In genomic region chr20:33792598-33792989, GRCh38 we compare ENCODE assay signal across 7 cellular contexts. TPM values are rescaled to one million over a fixed set of nuclear protein-coding genes. Genes with fewer than 3 reads are reported as not detected.
A peak's percentile ranks its signal among the peaks of the same experiment; 100 is the strongest.
DNase-seq lines count a peak whose midpoint lies in the region; ATAC-seq, FAIRE-seq and TF ChIP-seq lines count a peak whose summit lies in the region.
"Not testable (repeated sequence)": the region's sequence is repeated elsewhere in the genome, so short reads cannot be mapped to it uniquely, and the experiment has no call there.

No MANE protein-coding gene starts in this region.

- POLR2A ChIA-PET in K562 (lab: Yijun Ruan, JAX), result interaction anchor here (0.6 kb wide), 1 partner anchor 44 kb away, joined by 4 read pairs; no protein-coding TSS in a partner anchor

- peaks cover under 1 to 22% (median 16%) of the 10 kb centered on the region in 10 experiments; a peak in 16 of 20 replicates for H3K4me1 ChIP-seq in BLaER1 treated with 17β-estradiol and CSF1 and Interleukin-3, amounts not matched to agents 10 nM and 100 nM
- peaks cover 5 to 19% of the 10 kb centered on the region in 2 experiments; a peak in 4 of 5 replicates for H3K4me1 ChIP-seq in K562 (replicated peaks in 1 of 2; ENCODE audit: control insufficient read depth in 2 of 2, insufficient read depth in 2 of 2, low read length in 2 of 2)
- H3K4me1 ChIP-seq in cardiac muscle cell (ENCODE audit: low read depth), result peaks cover 28% of the 10 kb centered on the region
- H3K4me1 ChIP-seq in mesodermal cell (ENCODE audit: control insufficient read depth, insufficient read depth, low read length, poor library complexity, severe bottlenecking), result peaks cover 32% of the 10 kb centered on the region
- peaks cover 31% of the 10 kb centered on the region for H3K4me1 ChIP-seq in rectal smooth muscle tissue (ENCODE audit: control insufficient read depth, insufficient read depth, low read length)
- peaks cover 51% of the 10 kb centered on the region for H3K4me1 ChIP-seq in stomach smooth muscle (ENCODE audit: control insufficient read depth, insufficient read depth, low read length)

- H3K4me3 Mint-ChIP-seq in T-helper 17 cell, result not testable (repeated sequence)

- peaks cover 10% of the 10 kb centered on the region for H3K4me1 Mint-ChIP-seq in T-helper 17 cell

- FAIRE-seq in K562 (lab: Jason Lieb, UNC), result not testable (repeated sequence)

- not testable (repeated sequence) for TF ChIP-seq CTCF in K562 (IDR thresholded peaks at IDR 0.05 in 2 of 3, conservative IDR thresholded peaks at IDR 0.05 in 1 of 3; ENCODE audit: insufficient read depth in 2 of 3, low read depth in 1 of 3, low read length in 3 of 3); cardiac muscle cell (IDR thresholded peaks at IDR 0.05; ENCODE audit: low read depth, low read length)

- H3K79me2 ChIP-seq in K562 (ENCODE audit: control insufficient read depth, insufficient read depth, low read length), result not testable (repeated sequence)

- not testable (repeated sequence) for H3K36me3 Mint-ChIP-seq in T-helper 17 cell (ENCODE audit: low read depth)

- H3K27ac Mint-ChIP-seq in T-helper 17 cell, result peak overlapping the region; percentile 24

- H2AFZ ChIP-seq in K562 (ENCODE audit: low read depth, low read length), result 0 out of 2 replicates have a peak overlapping the region, but pooled peaks have one; percentile 44

- CTCF ChIA-PET in K562 (lab: Yijun Ruan, JAX; ENCODE audit: low intra/inter-chr PET ratio), result not testable (repeated sequence)

- not testable (repeated sequence) for H4K20me1 ChIP-seq in BLaER1 treated with 17β-estradiol and CSF1 and Interleukin-3, amounts not matched to agents 10 nM and 100 nM; K562 (replicated peaks; ENCODE audit: control insufficient read depth, insufficient read depth, low read length)

- not testable (repeated sequence) for DNase-seq in T-helper 17 cell; K562 (ENCODE audit: extremely low read depth in 1 of 4, low spot score in 3 of 4); cardiac muscle cell (ENCODE audit: low read depth in 1 of 2, low spot score in 1 of 2)

- BruUV-seq in K562 (replicated peaks; lab: Mats Ljungman, UMichigan), result not testable (repeated sequence)

- peaks cover 0 to 14% (median 0%) of the 10 kb centered on the region in 11 experiments; a peak in 6 of 22 replicates for H3K36me3 ChIP-seq in BLaER1 treated with 17β-estradiol and CSF1 and Interleukin-3, amounts not matched to agents 10 nM and 100 nM
- not testable (repeated sequence) for H3K36me3 ChIP-seq in K562 (ENCODE audit: control insufficient read depth, insufficient read depth, low read length); cardiac muscle cell; mesodermal cell (ENCODE audit: control insufficient read depth, insufficient read depth, low read length); rectal smooth muscle tissue (ENCODE audit: control insufficient read depth, insufficient read depth, low read length); stomach smooth muscle (ENCODE audit: control insufficient read depth in 2 of 2, insufficient read depth in 2 of 2, low read length in 2 of 2)

- not testable (repeated sequence) for H3K9me3 ChIP-seq in BLaER1 treated with 17β-estradiol and CSF1 and Interleukin-3, amounts not matched to agents 10 nM and 100 nM (replicated peaks in 1 of 11); T-helper 17 cell (ENCODE audit: control insufficient read depth, low read length, poor library complexity, severe bottlenecking); K562 (replicated peaks; ENCODE audit: control insufficient read depth, insufficient read depth, low read depth, low read length); cardiac muscle cell (ENCODE audit: low read depth); mesodermal cell (ENCODE audit: control insufficient read depth, low read length); stomach smooth muscle (ENCODE audit: control insufficient read depth in 2 of 2, low read length in 2 of 2)

- TF ChIP-seq EP300 in K562 (IDR thresholded peaks at IDR 0.05; ENCODE audit: low read length), result not testable (repeated sequence)

- H3K9me1 ChIP-seq in K562 (ENCODE audit: control insufficient read depth, insufficient read depth, low read length), result not testable (repeated sequence)

- not testable (repeated sequence) for TF ChIP-seq RAD21 in K562 (CRISPR knock-in tag; conservative IDR thresholded peaks at IDR 0.05 in 1 of 2, IDR thresholded peaks at IDR 0.05 in 1 of 2)

- not testable (repeated sequence) for H3K4me3 ChIP-seq in BLaER1 treated with 17β-estradiol and CSF1 and Interleukin-3, amounts not matched to agents 10 nM and 100 nM; K562; cardiac muscle cell; mesodermal cell (ENCODE audit: extremely low read depth, insufficient read depth, low read length, poor library complexity, severe bottlenecking)
- H3K4me3 ChIP-seq in rectal smooth muscle tissue (ENCODE audit: low read length) (peak overlapping the region; percentile 21), stomach smooth muscle (ENCODE audit: low read length in 2 of 2) (peak overlapping the region in 1 of 2 donors; percentile 22)

- in situ Hi-C loops in K562 (cut with MboI), result not testable (repeated sequence)

- H3K27me3 Mint-ChIP-seq in T-helper 17 cell, result not testable (repeated sequence)

- WGBS in K562 (ENCODE audit: insufficient coverage, low coverage, missing lambda C conversion rate), result 20% methylated on average over 3 of the region's 3 CpGs
- 40 to 100% methylated on average over 1 of the region's 3 CpGs for WGBS in mesodermal cell (ENCODE audit: insufficient coverage in 2 of 2), 2 experiments

- H3K27ac ChIP-seq in BLaER1 treated with 17β-estradiol and CSF1 and Interleukin-3, amounts not matched to agents 10 nM and 100 nM, result 0 out of 22 replicates have a peak overlapping the region, but pooled peaks of 1 of the 11 experiments have one; percentile 28
- not testable (repeated sequence) for H3K27ac ChIP-seq in K562 (ENCODE audit: extremely low read depth, low read depth, low read length)
- H3K27ac ChIP-seq in cardiac muscle cell (peak overlapping the region; percentile 40), mesodermal cell (ENCODE audit: low read depth, low read length, severe bottlenecking) (peak overlapping the region; percentile 67), rectal smooth muscle tissue (ENCODE audit: low read depth, low read length) (peak overlapping the region; percentile 85), stomach smooth muscle (ENCODE audit: low read length) (peak overlapping the region; percentile 94)

- TF ChIP-seq POLR2A in K562 (conservative IDR thresholded peaks at IDR 0.05), result not testable (repeated sequence)

- not testable (repeated sequence) for ATAC-seq in T-helper 17 cell, K562

- peak overlapping the region in 8 of 11 experiments; percentile 23 to 60 (median 46); a peak in 12 of 22 replicates for H3K4me2 ChIP-seq in BLaER1 treated with 17β-estradiol and CSF1 and Interleukin-3, amounts not matched to agents 10 nM and 100 nM
- H3K4me2 ChIP-seq in K562 (ENCODE audit: insufficient read depth, low read length), result not testable (repeated sequence)

- 0 out of 22 replicates have a peak overlapping the region, but pooled peaks of 1 of the 11 experiments have one; percentile 6 for H3K9ac ChIP-seq in BLaER1 treated with 17β-estradiol and CSF1 and Interleukin-3, amounts not matched to agents 10 nM and 100 nM
- H3K9ac ChIP-seq in K562 (ENCODE audit: insufficient read depth in 1 of 2, low read depth in 2 of 2, low read length in 2 of 2); rectal smooth muscle tissue (ENCODE audit: low read length); stomach smooth muscle (ENCODE audit: low read length in 2 of 2): not testable (repeated sequence)

- not testable (repeated sequence) for H3K27me3 ChIP-seq in BLaER1 treated with 17β-estradiol and CSF1 and Interleukin-3, amounts not matched to agents 10 nM and 100 nM; K562 (ENCODE audit: control insufficient read depth in 2 of 2, insufficient read depth in 2 of 2, low read length in 2 of 2); cardiac muscle cell; rectal smooth muscle tissue (ENCODE audit: control insufficient read depth, insufficient read depth, low read length); stomach smooth muscle (ENCODE audit: control insufficient read depth in 1 of 2, insufficient read depth in 2 of 2, low read length in 2 of 2)

- intact Hi-C loops in K562 (cut with micrococcal nuclease), result loop anchor here (5.0 to 10.0 kb wide), 3 partner anchors 70 to 272 kb away; no protein-coding TSS in a partner anchor

TF ChIP-seq in K562, 482 proteins besides CTCF, POLR2A, EP300 and RAD21:
- TF ChIP-seq ZNF121 (CRISPR knock-in tag; conservative IDR thresholded peaks at IDR 0.05), result peak; percentile 91
TF ChIP-seq in K562: peak in this region for 1; not testable (repeated sequence) for 481.

RNA-seq across cellular contexts. Expression of gene CHMP4B, which starts 18.6 kb away (rescaled TPM):
- total RNA-seq in T-helper 17 cell (10 to 100 TPM; 48.6 to 50.6 TPM), K562 (2014; rRNA removed) (35.4 and 39.2 TPM in 2 replicates), K562 (2014; rRNA removed; fragmentation: Illumina TruSeq; extraction: Trizol) (18.6 and 18.8 TPM in 2 replicates), K562 (2015; rRNA removed; fragmentation: Illumina TruSeq; extraction: Trizol) (30.4 and 30.8 TPM in 2 replicates), K562 (2021) (43.9 and 45.1 TPM in 2 replicates), cardiac muscle cell (106 and 110 TPM in 2 replicates)
- 6.2 and 7.5 TPM in 2 replicates for total RNA-seq in K562 (2011; cell fraction: chromatin; rRNA removed; ENCODE audit: low replicate concordance)
- 5.7 TPM in 2 replicates for total RNA-seq in K562 (2011; cell fraction: nucleolus; rRNA removed)
- total RNA-seq in K562 (2011; cell fraction: nucleoplasm; rRNA removed), result 7.3 and 9.1 TPM in 2 replicates
- polyA plus RNA-seq in K562 (2011; rRNA removed) (25.2 and 31.8 TPM in 2 replicates), K562 (2014; fragmentation: Illumina TruSeq; extraction: Trizol) (55.9 and 61.8 TPM in 2 replicates), K562 (2014; fragmentation: Nextera tagmentation; extraction: Ambion mirVana) (1 to 10 TPM; 1.8 to 2.5 TPM), K562 (2014; rRNA removed) (51.9 and 64.7 TPM in 2 replicates), cardiac muscle cell (4.6 and 6.8 TPM in 2 replicates)
- 21.4 and 26.5 TPM in 2 replicates for polyA plus RNA-seq in K562 (2011; cell fraction: cytosol; rRNA removed)
- polyA plus RNA-seq in K562 (2011; cell fraction: nucleus; rRNA removed), result 8.8 and 10.6 TPM in 2 replicates
- 58.9 and 64.6 TPM in 2 replicates for polyA plus RNA-seq in K562 (2012)
- polyA minus RNA-seq in K562 (2011; rRNA and poly(A)+ RNA removed), result 10.0 and 11.8 TPM in 2 replicates
- polyA minus RNA-seq in K562 (2011; cell fraction: cytosol; rRNA and poly(A)+ RNA removed), result 13.6 and 16.1 TPM in 2 replicates
- 2.7 and 4.3 TPM in 2 replicates for polyA minus RNA-seq in K562 (2011; cell fraction: nucleus; rRNA and poly(A)+ RNA removed)
- 107 TPM for polyA plus RNA-seq in mesodermal cell (2013, experiment 1 of 2)
- 102 TPM for polyA plus RNA-seq in mesodermal cell (2013, experiment 2 of 2)
